ENCODE assay signal across 9 cellular contexts in genomic region chr17:49565948-49566491, GRCh38. TPM values are rescaled to one million over a fixed set of nuclear protein-coding genes. Genes with fewer than 3 reads are reported as not detected.
DNase-seq lines count a peak whose midpoint lies in the region.
"Had no signal": no experiment of that assay in that cellular context is flagged by ENCODE, and none has a peak within 500 bp of the region (broad histone marks: within the 10 kb centered on the region; RNA-seq: fewer than 3 reads in every experiment).

No MANE protein-coding gene starts in this region.

- peaks cover 28% of the 10 kb centered on the region for H3K4me1 Mint-ChIP-seq in activated T-helper 1 cell treated with anti-CD3 and anti-CD28 coated beads, Interleukin-12 subunit alpha, Interleukin-12 subunit beta, Interleukin-2, Interleukin-4 antibody, amounts not matched to agents 30 ng/mL and 10 ng/mL and 1 ng/mL, durations not matched to agents 14 hours and 24 hours and 36 hours (ENCODE audit: low read depth)

- intact Hi-C loops in activated T-helper 1 cell treated with anti-CD3 and anti-CD28 coated beads, Interleukin-12 subunit alpha, Interleukin-12 subunit beta, Interleukin-2, Interleukin-4 antibody, amounts not matched to agents 30 ng/mL and 10 ng/mL and 1 ng/mL, durations not matched to agents 14 hours and 24 hours and 36 hours (cut with micrococcal nuclease), result loop anchor here (1.0 to 2.0 kb wide), 2 partner anchors 9 to 521 kb away; no protein-coding TSS in a partner anchor

- H3K27ac Mint-ChIP-seq in activated T-helper 1 cell treated with anti-CD3 and anti-CD28 coated beads, Interleukin-12 subunit alpha, Interleukin-12 subunit beta, Interleukin-2, Interleukin-4 antibody, amounts not matched to agents 30 ng/mL and 10 ng/mL and 1 ng/mL, durations not matched to agents 14 hours and 24 hours and 36 hours, result peak overlapping the region; percentile 13
- H3K27ac Mint-ChIP-seq: CD4-positive, CD25-positive, alpha-beta regulatory T cell had no signal

- DNase-seq in NCI-H82 (lab: John Stamatoyannopoulos, UW) (peak; percentile 51), NCI-H82 treated with DMSO at 0.1 percent for 48 hours (lab: John Stamatoyannopoulos, UW; ENCODE audit: unreplicated experiment) (no peak), iris pigment epithelial cell (ENCODE audit: low read depth) (peak; percentile 69), NOMO-1 treated with dmso at 0.1 percent for 144 hours (lab: John Stamatoyannopoulos, UW; ENCODE audit: unreplicated experiment) (no peak), LoVo (ENCODE audit: low spot score) (no peak)
- no peak for DNase-seq in activated T-helper 1 cell treated with anti-CD3 and anti-CD28 coated beads, Interleukin-12 subunit alpha, Interleukin-12 subunit beta, Interleukin-2, Interleukin-4 antibody, amounts not matched to agents 30 ng/mL and 10 ng/mL and 1 ng/mL, durations not matched to agents 14 hours and 24 hours and 36 hours (ENCODE audit: low spot score)
- DNase-seq in stimulated activated CD4-positive, alpha-beta T cell treated with anti-CD3 and anti-CD28 coated beads, Interleukin-4, amount 100 ng/mL, for 24 hours, result no peak
- DNase-seq: CD4-positive, CD25-positive, alpha-beta regulatory T cell had no signal

- no peaks in the 10 kb centered on the region for H3K36me3 Mint-ChIP-seq in activated T-helper 1 cell treated with anti-CD3 and anti-CD28 coated beads, Interleukin-12 subunit alpha, Interleukin-12 subunit beta, Interleukin-2, Interleukin-4 antibody, amounts not matched to agents 30 ng/mL and 10 ng/mL and 1 ng/mL, durations not matched to agents 14 hours and 24 hours and 36 hours (ENCODE audit: low read depth)
- H3K36me3 Mint-ChIP-seq: CD4-positive, CD25-positive, alpha-beta regulatory T cell had no signal

- H3K4me3 Mint-ChIP-seq in activated T-helper 1 cell treated with anti-CD3 and anti-CD28 coated beads, Interleukin-12 subunit alpha, Interleukin-12 subunit beta, Interleukin-2, Interleukin-4 antibody, amounts not matched to agents 30 ng/mL and 10 ng/mL and 1 ng/mL, durations not matched to agents 14 hours and 24 hours and 36 hours, result peak overlapping the region; percentile 15
- H3K4me3 Mint-ChIP-seq: CD4-positive, CD25-positive, alpha-beta regulatory T cell had no signal

- H3K27ac ChIP-seq in temporal lobe (ENCODE audit: low read depth, low read length), result peak overlapping the region; percentile 6

- H3K27me3 Mint-ChIP-seq in activated T-helper 1 cell treated with anti-CD3 and anti-CD28 coated beads, Interleukin-12 subunit alpha, Interleukin-12 subunit beta, Interleukin-2, Interleukin-4 antibody, amounts not matched to agents 30 ng/mL and 10 ng/mL and 1 ng/mL, durations not matched to agents 14 hours and 24 hours and 36 hours (ENCODE audit: insufficient read depth), result peaks cover 25% of the 10 kb centered on the region

- H3K9me3 Mint-ChIP-seq in activated T-helper 1 cell treated with anti-CD3 and anti-CD28 coated beads, Interleukin-12 subunit alpha, Interleukin-12 subunit beta, Interleukin-2, Interleukin-4 antibody, amounts not matched to agents 30 ng/mL and 10 ng/mL and 1 ng/mL, durations not matched to agents 14 hours and 24 hours and 36 hours, result no peaks in the 10 kb centered on the region

RNA-seq across cellular contexts. Expression of gene NXPH3, which starts 9.7 kb away (rescaled TPM):
- total RNA-seq in activated T-helper 1 cell treated with anti-CD3 and anti-CD28 coated beads, Interleukin-12 subunit alpha, Interleukin-12 subunit beta, Interleukin-2, Interleukin-4 antibody, amounts not matched to agents 30 ng/mL and 10 ng/mL and 1 ng/mL, durations not matched to agents 14 hours and 24 hours and 36 hours, result not detected in 2 replicates
- total RNA-seq in temporal lobe, result 9.6 TPM
- total RNA-seq: CD4-positive, CD25-positive, alpha-beta regulatory T cell had no signal

Comparison
In these comparisons a context has a peak if more than half of its experiments do, and no peak if none do; other contexts are left out.
1. DNase-seq: peak in NCI-H82 (single experiment) and iris pigment epithelial cell (single experiment); none in NCI-H82 treated with DMSO at 0.1 percent for 48 hours (single experiment), activated T-helper 1 cell treated with anti-CD3 and anti-CD28 coated beads, Interleukin-12 subunit alpha, Interleukin-12 subunit beta, Interleukin-2, Interleukin-4 antibody, amounts not matched to agents 30 ng/mL and 10 ng/mL and 1 ng/mL, durations not matched to agents 14 hours and 24 hours and 36 hours (single experiment), NOMO-1 treated with dmso at 0.1 percent for 144 hours (single experiment), stimulated activated CD4-positive, alpha-beta T cell treated with anti-CD3 and anti-CD28 coated beads, Interleukin-4, amount 100 ng/mL, for 24 hours (single experiment) and LoVo (single experiment).
2. RNA of gene NXPH3, which starts 9.7 kb away (total RNA-seq): 9.6 TPM in temporal lobe (single experiment); not detected in activated T-helper 1 cell treated with anti-CD3 and anti-CD28 coated beads, Interleukin-12 subunit alpha, Interleukin-12 subunit beta, Interleukin-2, Interleukin-4 antibody, amounts not matched to agents 30 ng/mL and 10 ng/mL and 1 ng/mL, durations not matched to agents 14 hours and 24 hours and 36 hours; every median in the first group is over 10 times any median in the second.